In genomic region chr4:2660596-2661211, GRCh38 we compare ENCODE assay signal across 15 cellular contexts.
DNase-seq lines count a peak whose midpoint lies in the region; TF ChIP-seq lines count a peak whose summit lies in the region.
"Had no signal": no experiment of that assay in that cellular context is flagged by ENCODE, and none has a peak within 500 bp of the region (broad histone marks: within the 10 kb centered on the region; RNA-seq: fewer than 3 reads in every experiment).

No MANE protein-coding gene starts in this region.

- no peak overlapping the region for H3K4me3 ChIP-seq in transverse colon
- no peak overlapping the region for H3K4me3 ChIP-seq in endodermal cell (ENCODE audit: low read length)
- H3K4me3 ChIP-seq: MG63 had no signal

- 45 to 58% methylated on average over 3 to 8 of the region's 8 CpGs for WGBS in transverse colon (ENCODE audit: low coverage in 1 of 2), 2 donors
- WGBS in endodermal cell (ENCODE audit: insufficient coverage in 1 of 2, insufficient read length in 1 of 2), 2 experiments: 95 to 97% methylated on average over 8 of the region's 8 CpGs

- no peaks in the 10 kb centered on the region for H3K27me3 Mint-ChIP-seq in chondrocyte (ENCODE audit: low read depth)
- H3K27me3 Mint-ChIP-seq in nephron (ENCODE audit: low read depth): no peaks in the 10 kb centered on the region
- H3K27me3 Mint-ChIP-seq in endodermal cell (ENCODE audit: insufficient read depth): no peaks in the 10 kb centered on the region

- no peak overlapping the region for H3K4me3 Mint-ChIP-seq in chondrocyte (ENCODE audit: unreplicated experiment)
- H3K4me3 Mint-ChIP-seq in nephron: no peak overlapping the region
- H3K4me3 Mint-ChIP-seq in endodermal cell: no peak overlapping the region
- H3K4me3 Mint-ChIP-seq: activated T-cell treated with anti-CD3 and anti-CD28 coated beads, Interleukin-2, amount 50 U/mL, for 4 hours had no signal

- TF ChIP-seq EP300 in transverse colon (IDR thresholded peaks at IDR 0.05; ENCODE audit: low read depth): no peak

- H3K27ac ChIP-seq in transverse colon (peak overlapping the region; percentile 37 to 76 (median 72)), endodermal cell (ENCODE audit: low read depth, low read length) (no peak overlapping the region)
- H3K27ac ChIP-seq: C4-2B had no signal

- no peak for TF ChIP-seq POLR2A in transverse colon (IDR thresholded peaks at IDR 0.05)

- H3K9me3 Mint-ChIP-seq in chondrocyte (ENCODE audit: low read depth) (no peaks in the 10 kb centered on the region), nephron (no peaks in the 10 kb centered on the region), endodermal cell (no peaks in the 10 kb centered on the region)
- H3K9me3 Mint-ChIP-seq: activated T-cell treated with anti-CD3 and anti-CD28 coated beads, Interleukin-2, amount 50 U/mL, for 4 hours had no signal

- H3K9ac ChIP-seq in endodermal cell (ENCODE audit: extremely low read depth, low read length, poor library complexity, severe bottlenecking): no peak overlapping the region

- H3K4me1 ChIP-seq in transverse colon (peaks cover 3 to 24% (median 9%) of the 10 kb centered on the region in 4 donors), endodermal cell (ENCODE audit: control insufficient read depth, insufficient read depth, low read length) (no peaks in the 10 kb centered on the region)

- in situ Hi-C loops in transverse colon (cut with MboI; ENCODE audit: low pct_ligation_motif_present in 1 of 4, low pct_unique_long_range_greater_than_20kb in 1 of 4, low sequenced_read_pairs in 3 of 4): no loop called here

- peak overlapping the region; percentile 90 for H3K27ac Mint-ChIP-seq in chondrocyte (ENCODE audit: unreplicated experiment)
- peak overlapping the region; percentile 32 to 40 (median 33) for H3K27ac Mint-ChIP-seq in nephron
- H3K27ac Mint-ChIP-seq in endodermal cell: no peak overlapping the region

- H3K36me3 ChIP-seq in transverse colon (peaks cover 0 to 28% (median 4%) of the 10 kb centered on the region in 4 donors), endodermal cell (ENCODE audit: control insufficient read depth, insufficient read depth, low read length) (peaks cover 78% of the 10 kb centered on the region)

- intact Hi-C loops in transverse colon (cut with DNase I; ENCODE audit: low total_unique reads): no loop called here

- no peaks in the 10 kb centered on the region for H3K27me3 ChIP-seq in transverse colon
- H3K27me3 ChIP-seq in endodermal cell (ENCODE audit: control insufficient read depth, insufficient read depth, low read length, poor library complexity, severe bottlenecking): no peaks in the 10 kb centered on the region
- H3K27me3 ChIP-seq: MG63 had no signal

- TF ChIP-seq CTCF in chondrocyte (IDR thresholded peaks at IDR 0.05) (no peak), nephron (IDR thresholded peaks at IDR 0.05; ENCODE audit: unreplicated experiment in 3 of 3) (no peak), transverse colon (IDR thresholded peaks at IDR 0.05) (no peak), endodermal cell (conservative IDR thresholded peaks at IDR 0.05) (no peak)

- H3K36me3 Mint-ChIP-seq in chondrocyte (ENCODE audit: low read depth): peaks cover 35% of the 10 kb centered on the region
- peaks cover 76% of the 10 kb centered on the region for H3K36me3 Mint-ChIP-seq in nephron (ENCODE audit: low read depth)
- H3K36me3 Mint-ChIP-seq in endodermal cell (ENCODE audit: low read depth): peaks cover 69% of the 10 kb centered on the region

- peaks cover 29% of the 10 kb centered on the region for H3K4me1 Mint-ChIP-seq in chondrocyte (ENCODE audit: low read depth)
- H3K4me1 Mint-ChIP-seq in nephron: peaks cover 10% of the 10 kb centered on the region
- no peaks in the 10 kb centered on the region for H3K4me1 Mint-ChIP-seq in endodermal cell

- no peaks in the 10 kb centered on the region for H3K9me3 ChIP-seq in transverse colon
- H3K9me3 ChIP-seq in endodermal cell (ENCODE audit: control insufficient read depth, low read length): no peaks in the 10 kb centered on the region
- H3K9me3 ChIP-seq: MG63 had no signal

- DNase-seq in chondrocyte (ENCODE audit: low spot score) (no peak), globus pallidus (ENCODE audit: low spot score) (peak; percentile 1), transverse colon (no peak), NCI-H226 (no peak), anterior cingulate cortex (lab: John Stamatoyannopoulos, UW) (no peak), endodermal cell (no peak)
- DNase-seq: activated T-cell treated with anti-CD3 and anti-CD28 coated beads, Interleukin-2, amount 50 U/mL, for 4 hours; amygdala; MG63; NCI-H2081; NCI-H774; stimulated activated CD4-positive, alpha-beta T cell treated with anti-CD3 and anti-CD28 coated beads, Interleukin-2, amount 100 ng/mL, for 24 hours; T-helper 2 cell had no signal
